8 cellular contexts compared by ENCODE assay signal in the genomic region with DNA sequence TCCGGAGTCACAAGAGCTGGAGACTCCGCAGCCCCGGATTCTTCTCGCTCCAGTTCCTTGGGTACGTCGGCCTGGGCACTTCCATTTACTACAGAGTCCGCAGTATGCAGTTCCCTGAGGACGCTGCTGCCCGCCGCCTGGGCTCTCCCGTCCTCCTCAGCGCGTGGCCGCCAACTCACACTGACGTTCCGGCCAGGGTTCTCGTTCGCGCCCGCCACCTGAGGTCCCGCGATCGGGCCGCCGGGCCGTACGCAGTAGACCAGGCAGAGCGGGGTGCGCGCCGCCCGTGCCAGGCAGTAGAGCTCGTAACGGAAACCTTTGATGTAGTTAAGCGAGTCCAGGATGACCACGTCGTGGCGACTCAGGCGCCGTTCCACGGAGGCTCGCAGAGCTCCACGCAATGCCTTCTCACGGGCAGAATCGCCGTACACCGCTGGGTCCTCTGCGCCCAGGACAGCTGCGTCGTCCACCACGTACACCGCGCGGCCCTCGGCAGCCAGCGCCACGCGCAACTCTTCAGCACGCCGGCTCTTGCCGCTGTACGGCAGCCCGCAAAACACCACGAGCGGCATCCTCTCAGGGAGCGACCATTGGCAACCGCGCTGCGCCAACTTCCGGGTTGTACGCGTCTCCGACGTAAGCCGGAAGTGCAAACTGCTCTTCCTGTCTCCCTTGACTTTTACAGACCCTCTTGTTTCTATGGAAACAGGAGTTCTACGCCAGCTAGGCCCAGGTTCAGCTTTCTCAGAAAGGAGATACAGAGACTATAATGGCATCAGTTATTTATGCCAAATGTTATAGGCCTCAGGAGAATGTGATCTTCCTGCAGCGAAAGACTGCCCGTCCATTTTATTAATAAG.
DNase-seq lines count a peak whose midpoint lies in the region; ATAC-seq and TF ChIP-seq lines count a peak whose summit lies in the region.

A gene with protein sequence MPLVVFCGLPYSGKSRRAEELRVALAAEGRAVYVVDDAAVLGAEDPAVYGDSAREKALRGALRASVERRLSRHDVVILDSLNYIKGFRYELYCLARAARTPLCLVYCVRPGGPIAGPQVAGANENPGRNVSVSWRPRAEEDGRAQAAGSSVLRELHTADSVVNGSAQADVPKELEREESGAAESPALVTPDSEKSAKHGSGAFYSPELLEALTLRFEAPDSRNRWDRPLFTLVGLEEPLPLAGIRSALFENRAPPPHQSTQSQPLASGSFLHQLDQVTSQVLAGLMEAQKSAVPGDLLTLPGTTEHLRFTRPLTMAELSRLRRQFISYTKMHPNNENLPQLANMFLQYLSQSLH (minus strand): TSS at position 621 of the 860 bp plus-strand sequence. CDS start 49 bp downstream, at position 572.

- H3K27me3 Mint-ChIP-seq in central memory CD8-positive, alpha-beta T cell = no peaks in the 10 kb centered on the region

- peak within 1 kb of the TSS; percentile 92 for H3K4me3 Mint-ChIP-seq in central memory CD8-positive, alpha-beta T cell

- peak; percentile 90 for DNase-seq in AG10803 (ENCODE audit: low read depth)
- DNase-seq in NCI-H446 (lab: John Stamatoyannopoulos, UW) = peak; percentile 88 to 94
- DNase-seq in central memory CD8-positive, alpha-beta T cell (ENCODE audit: low spot score in 2 of 2) = peak; percentile 75 to 81
- DNase-seq in islet precursor cell = peak; percentile 93
- peak; percentile 65 to 81 (median 75) for DNase-seq in stimulated activated CD4-positive, alpha-beta T cell treated with anti-CD3 and anti-CD28 coated beads, Interleukin-12 subunit alpha, Interleukin-12 subunit beta, amount 100 ng/mL, for 48 hours (ENCODE audit: low read depth in 2 of 3, low spot score in 1 of 3)

- ATAC-seq in GM19035 (IDR thresholded peaks at IDR 0.05; ENCODE audit: unreplicated experiment) (peak; percentile 78), HG03354 (IDR thresholded peaks at IDR 0.05; ENCODE audit: poor library complexity, severe bottlenecking, unreplicated experiment) (peak; percentile 91)
- peak; percentile 94 to 96 for ATAC-seq in activated CD4-positive, CD25-positive, alpha-beta regulatory T cell treated with anti-CD3 and anti-CD28 coated beads, Interleukin-2, amount 50 U/mL, for 24 hours
- ATAC-seq in central memory CD8-positive, alpha-beta T cell (replicated peaks; ENCODE audit: extremely low read depth, poor library complexity, severe bottlenecking) = peak; percentile 97

- peak within 1 kb of the TSS; percentile 93 for H3K27ac Mint-ChIP-seq in central memory CD8-positive, alpha-beta T cell (ENCODE audit: low read depth)

- peak within 1 kb of the TSS; percentile 91 for H3K4me3 ChIP-seq in AG10803 (ENCODE audit: low read length)

- H3K9me3 Mint-ChIP-seq in central memory CD8-positive, alpha-beta T cell = no peaks in the 10 kb centered on the region

- H3K36me3 Mint-ChIP-seq in central memory CD8-positive, alpha-beta T cell (ENCODE audit: insufficient read depth) = peaks cover 20% of the 10 kb centered on the region

- TF ChIP-seq CTCF in AG10803 (conservative IDR thresholded peaks at IDR 0.05; ENCODE audit: low read length) = no peak

- H3K4me1 Mint-ChIP-seq in central memory CD8-positive, alpha-beta T cell = peaks cover 34% of the 10 kb centered on the region

Comparison
In these comparisons a context has a peak if more than half of its experiments do, and no peak if none do; other contexts are left out.
1. Peak in every context shown above with its lines: DNase-seq, ATAC-seq and H3K4me3 ChIP-seq.